18 cellular contexts compared by ENCODE assay signal in the genomic region with DNA sequence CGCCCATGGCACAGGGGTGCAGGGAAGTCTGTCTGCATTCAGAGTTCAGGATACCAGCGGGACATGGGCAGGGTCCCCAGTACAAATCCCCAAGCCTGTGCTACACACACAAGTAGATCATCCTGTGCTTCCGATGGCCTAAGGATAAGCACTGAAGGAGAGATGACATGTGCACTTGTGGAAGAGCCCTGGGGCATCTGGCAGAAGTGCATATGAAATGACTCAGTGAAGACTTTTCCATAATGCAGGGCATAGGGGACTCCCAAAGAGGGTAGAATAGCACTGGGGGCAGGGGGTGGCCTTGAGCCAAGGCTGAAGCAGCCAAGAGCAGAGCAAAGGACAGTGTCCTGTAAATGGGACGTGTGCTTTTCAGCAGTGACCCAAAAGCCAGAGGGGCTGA.
DNase-seq lines count a peak whose midpoint lies in the region; ATAC-seq, FAIRE-seq and TF ChIP-seq lines count a peak whose summit lies in the region.
"Had no signal": no experiment of that assay in that cellular context is flagged by ENCODE, and none has a peak within 500 bp of the region (broad histone marks: within the 10 kb centered on the region; RNA-seq: fewer than 3 reads in every experiment).

No MANE protein-coding gene starts in this region.

- H4K20me1 ChIP-seq in DND-41 (ENCODE audit: insufficient read depth, low read length) = peaks cover 3% of the 10 kb centered on the region; the same call in 1 of the 2 replicates

- H3K4me1 ChIP-seq in DND-41 (ENCODE audit: insufficient read depth, low read length) = peaks cover 25% of the 10 kb centered on the region
- H3K4me1 ChIP-seq: Caco-2 had no signal

- peaks cover 4% of the 10 kb centered on the region for H3K9me3 ChIP-seq in DND-41 (ENCODE audit: insufficient read depth, low read length, severe bottlenecking)
- H3K9me3 ChIP-seq: Caco-2 had no signal

- no peak overlapping the region for H2AFZ ChIP-seq in DND-41 (ENCODE audit: low read depth, low read length)

- H3K36me3 ChIP-seq in DND-41 (ENCODE audit: insufficient read depth, low read length) = peaks cover 95% of the 10 kb centered on the region

- DNase-seq in DND-41 (no peak), HTR-8/SVneo (ENCODE audit: insufficient read length, low spot score) (peak; percentile 13), RWPE1 (ENCODE audit: low spot score) (peak; percentile 30), coronary artery (ENCODE audit: low spot score) (peak; percentile 41), NCI-H2196 (lab: John Stamatoyannopoulos, UW; ENCODE audit: unreplicated experiment) (no peak), NCI-H524 treated with DMSO at 0.1 percent for 48 hours (lab: John Stamatoyannopoulos, UW) (no peak), MV-4-11 (lab: John Stamatoyannopoulos, UW) (no peak), AG08395 (ENCODE audit: low spot score) (no peak)
- DNase-seq: AML-193; Caco-2; CD4-positive, alpha-beta T cell; GF-D8; GOT3; H7; HFFc6 had no signal

- H3K4me3 ChIP-seq in DND-41 (ENCODE audit: low read depth in 1 of 2, low read length in 2 of 2) = no peak overlapping the region
- H3K4me3 ChIP-seq in coronary artery = no peak overlapping the region

- H3K27ac ChIP-seq in DND-41 (ENCODE audit: low read length) (peak overlapping the region; percentile 59; the same call in 1 of the 2 replicates), RWPE1 (no peak overlapping the region), coronary artery (no peak overlapping the region)
- H3K27ac ChIP-seq: C4-2B had no signal

- CTCF ChIA-PET in RWPE1 (lab: Yijun Ruan, JAX) = interaction anchor here (0.7 kb wide), 1 partner anchor 23 kb away, joined by 4 read pairs; no protein-coding TSS in a partner anchor

- no peak overlapping the region for H3K9ac ChIP-seq in DND-41 (ENCODE audit: low read depth, low read length)

- no peak overlapping the region for H3K4me2 ChIP-seq in DND-41 (ENCODE audit: insufficient read depth, low read length)

- TF ChIP-seq CTCF in DND-41 (IDR thresholded peaks at IDR 0.05; ENCODE audit: borderline replicate concordance, extremely low read depth, low read length, poor library complexity, severe bottlenecking) (no peak), RWPE1 (conservative IDR thresholded peaks at IDR 0.05; ENCODE audit: low read depth) (no peak), coronary artery (IDR thresholded peaks at IDR 0.05) (no peak)

- H3K79me2 ChIP-seq in DND-41 (ENCODE audit: insufficient read depth, low read length) = peaks cover 98% of the 10 kb centered on the region

- POLR2A ChIA-PET in RWPE1 (lab: Yijun Ruan, JAX; ENCODE audit: low non-redundant PET) = no interaction called here

- FAIRE-seq in HTR-8/SVneo (lab: Jason Lieb, UNC) = no peak
- FAIRE-seq: D721Med had no signal

- ATAC-seq in DND-41 (ENCODE audit: insufficient read depth, low read depth) = no peak
- ATAC-seq: HCT116 had no signal

- no peaks in the 10 kb centered on the region for H3K27me3 ChIP-seq in DND-41 (ENCODE audit: insufficient read depth, low read length, poor library complexity)

Comparison
In these comparisons a context has a peak if more than half of its experiments do, and no peak if none do; other contexts are left out.
1. DNase-seq: peak in HTR-8/SVneo (single experiment), RWPE1 (single experiment) and coronary artery (single experiment); none in DND-41 (single experiment), NCI-H2196 (single experiment), NCI-H524 treated with DMSO at 0.1 percent for 48 hours (single experiment), MV-4-11 (single experiment) and AG08395 (single experiment).